8 cellular contexts compared by ENCODE assay signal in the genomic region with DNA sequence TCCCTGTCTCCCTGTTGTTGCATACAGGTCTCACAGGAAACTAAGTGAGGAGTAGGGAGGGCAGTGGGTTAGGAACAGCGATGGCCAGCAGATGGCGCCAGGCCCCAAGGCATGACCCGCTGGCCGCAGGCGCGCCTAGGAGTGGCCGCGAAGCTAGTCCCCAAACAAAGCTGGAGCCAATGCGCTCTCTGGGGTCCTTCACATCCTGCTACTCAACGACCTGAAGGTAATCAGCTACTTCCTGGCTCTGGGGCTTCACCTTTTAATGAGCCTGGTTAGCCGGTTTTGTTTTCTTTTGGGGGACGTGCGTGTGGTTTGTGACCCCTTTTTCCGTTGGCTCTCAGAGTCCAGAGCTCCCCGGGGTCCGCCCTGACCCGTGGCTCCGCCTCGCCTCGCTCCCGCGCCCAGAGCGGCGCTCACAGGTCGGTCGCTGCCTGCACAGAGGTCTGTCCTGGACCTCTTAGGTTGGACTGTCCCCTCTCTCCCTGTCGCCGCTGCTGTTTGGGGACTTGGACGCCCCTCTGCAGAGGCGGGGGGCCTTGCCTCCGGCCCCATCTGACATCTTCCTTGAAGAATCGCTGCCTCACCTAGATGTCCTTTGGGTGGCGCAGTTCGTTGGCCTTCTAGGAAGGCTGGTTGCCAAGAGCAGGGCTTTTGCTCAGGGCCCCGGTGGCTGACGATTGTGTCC.
DNase-seq lines count a peak whose midpoint lies in the region; ATAC-seq, FAIRE-seq and TF ChIP-seq lines count a peak whose summit lies in the region.

No MANE protein-coding gene starts in this region.

- DNase-seq in GM03348 (ENCODE audit: low spot score) (peak; percentile 93), HCEC 1CT (peak; percentile 62), NCI-H1092 (lab: John Stamatoyannopoulos, UW) (peak; percentile 85), astrocyte (ENCODE audit: low read depth) (peak; percentile 37), hippocampal formation (lab: John Stamatoyannopoulos, UW) (peak; percentile 59 to 73), retina (peak; percentile 96)
- DNase-seq in T-helper 2 cell treated with Interferon-gamma antibody and Interleukin-4, amounts not matched to agents 5 μg/mL and 100 μg/mL, for 36 hours (ENCODE audit: low spot score) = peak; percentile 72

- H3K27ac ChIP-seq in astrocyte (ENCODE audit: low read depth, low read length) = no peak overlapping the region

- H3K9me3 Mint-ChIP-seq in T-helper 2 cell treated with Interferon-gamma antibody and Interleukin-4, amounts not matched to agents 5 μg/mL and 100 μg/mL, for 36 hours = no peaks in the 10 kb centered on the region
- no peaks in the 10 kb centered on the region for H3K9me3 Mint-ChIP-seq in astrocyte (ENCODE audit: unreplicated experiment)

- H3K27me3 ChIP-seq in astrocyte (ENCODE audit: insufficient read depth, low read length) = peaks cover 19% of the 10 kb centered on the region

- H3K4me2 ChIP-seq in astrocyte (ENCODE audit: low read length) = peak overlapping the region; percentile 99

- no peaks in the 10 kb centered on the region for H4K20me1 ChIP-seq in astrocyte (ENCODE audit: insufficient read depth, low read length)

- peak overlapping the region; percentile 95 for H2AFZ ChIP-seq in astrocyte (ENCODE audit: low read depth, low read length)

- no peak overlapping the region for H3K27ac Mint-ChIP-seq in T-helper 2 cell treated with Interferon-gamma antibody and Interleukin-4, amounts not matched to agents 5 μg/mL and 100 μg/mL, for 36 hours
- H3K27ac Mint-ChIP-seq in astrocyte (ENCODE audit: unreplicated experiment) = no peak overlapping the region

- no peaks in the 10 kb centered on the region for H3K9me3 ChIP-seq in astrocyte (ENCODE audit: insufficient read depth, low read depth, low read length)

- H3K36me3 Mint-ChIP-seq in T-helper 2 cell treated with Interferon-gamma antibody and Interleukin-4, amounts not matched to agents 5 μg/mL and 100 μg/mL, for 36 hours (ENCODE audit: low read depth) = no peaks in the 10 kb centered on the region
- no peaks in the 10 kb centered on the region for H3K36me3 Mint-ChIP-seq in astrocyte (ENCODE audit: low read depth, unreplicated experiment)

- peak; percentile 82 for TF ChIP-seq CTCF in astrocyte (IDR thresholded peaks at IDR 0.05; ENCODE audit: insufficient read depth, low read depth, low read length)

- no peaks in the 10 kb centered on the region for H3K79me2 ChIP-seq in astrocyte (ENCODE audit: insufficient read depth, low read length)

- H3K4me3 Mint-ChIP-seq in T-helper 2 cell treated with Interferon-gamma antibody and Interleukin-4, amounts not matched to agents 5 μg/mL and 100 μg/mL, for 36 hours = peak overlapping the region; percentile 44
- H3K4me3 Mint-ChIP-seq in astrocyte (ENCODE audit: unreplicated experiment) = peak overlapping the region; percentile 70

- no peak for FAIRE-seq in astrocyte (lab: Jason Lieb, UNC)

- H3K36me3 ChIP-seq in astrocyte (ENCODE audit: insufficient read depth, low read length) = no peaks in the 10 kb centered on the region

- no peak for ATAC-seq in HG03025 (IDR thresholded peaks at IDR 0.05; ENCODE audit: low FRiP score, unreplicated experiment)

- H3K4me3 ChIP-seq in astrocyte (ENCODE audit: insufficient read depth, low read depth, low read length) = peak overlapping the region; percentile 59

- peak overlapping the region; percentile 61 for H3K9ac ChIP-seq in astrocyte (ENCODE audit: low read length)

- H3K4me1 Mint-ChIP-seq in T-helper 2 cell treated with Interferon-gamma antibody and Interleukin-4, amounts not matched to agents 5 μg/mL and 100 μg/mL, for 36 hours (ENCODE audit: low read depth) = peaks cover 5% of the 10 kb centered on the region
- no peaks in the 10 kb centered on the region for H3K4me1 Mint-ChIP-seq in astrocyte (ENCODE audit: low read depth, unreplicated experiment)

- H3K27me3 Mint-ChIP-seq in T-helper 2 cell treated with Interferon-gamma antibody and Interleukin-4, amounts not matched to agents 5 μg/mL and 100 μg/mL, for 36 hours (ENCODE audit: low read depth) = peaks cover 36% of the 10 kb centered on the region
- H3K27me3 Mint-ChIP-seq in astrocyte (ENCODE audit: low read depth, unreplicated experiment) = peaks cover 31% of the 10 kb centered on the region

- H3K4me1 ChIP-seq in astrocyte (ENCODE audit: insufficient read depth, low read length) = peaks cover 6% of the 10 kb centered on the region

Comparison
In these comparisons a context has a peak if more than half of its experiments do, and no peak if none do; other contexts are left out.
1. DNase-seq: peak in every context shown above with its lines; median percentile 96 in retina; 93 in GM03348; 85 in NCI-H1092; 72 in T-helper 2 cell treated with Interferon-gamma antibody and Interleukin-4, amounts not matched to agents 5 μg/mL and 100 μg/mL, for 36 hours; 66 in hippocampal formation; 62 in HCEC 1CT; 37 in astrocyte.